Comparison of ENCODE assay signal across 1 cellular context in the genomic region with DNA sequence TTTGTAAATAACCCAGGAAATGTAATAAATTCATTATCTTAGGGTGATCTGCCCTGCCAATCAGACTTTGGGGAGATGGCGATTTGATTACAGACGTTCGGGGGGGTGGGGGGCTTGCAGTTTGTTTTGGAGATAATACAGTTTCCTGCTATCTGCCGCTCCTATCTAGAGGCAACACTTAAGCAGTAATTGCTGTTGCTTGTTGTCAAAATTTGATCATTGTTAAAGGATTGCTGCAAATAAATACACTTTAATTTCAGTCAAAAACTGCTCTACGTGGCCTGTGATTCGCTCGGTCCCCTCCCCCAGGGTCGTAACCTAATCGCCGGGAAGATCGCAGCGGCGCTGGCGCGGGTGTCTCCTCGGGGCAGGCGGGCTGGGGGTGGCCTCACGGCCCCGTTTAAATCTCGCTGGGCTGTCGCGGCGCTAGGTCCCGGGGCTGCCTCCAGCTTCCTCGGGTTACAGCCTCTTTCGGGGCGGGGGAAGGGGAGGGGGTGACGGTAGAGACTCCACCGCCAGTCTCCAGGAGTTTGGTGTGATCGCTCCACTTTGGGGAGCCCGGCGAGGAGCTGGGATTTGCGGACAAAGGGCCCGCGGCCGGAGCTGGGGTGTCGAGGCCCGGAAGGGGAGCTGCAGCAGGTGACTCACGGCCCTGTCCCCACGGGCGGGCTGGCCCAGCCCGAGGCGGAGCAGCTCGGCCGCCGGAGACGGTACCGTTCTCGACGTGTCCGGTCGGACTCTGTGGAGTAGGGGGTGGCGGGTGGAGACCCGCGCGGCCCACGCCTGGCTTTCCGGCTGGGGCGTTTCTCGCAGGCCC.
TF ChIP-seq lines count a peak whose summit lies in the region.

No MANE protein-coding gene starts in this region.

TF ChIP-seq in HCT116, 20 proteins besides CTCF, POLR2A, EP300 and RAD21 (continued from another document):
- no peak for TF ChIP-seq SP1 (IDR thresholded peaks at IDR 0.05; ENCODE audit: low read depth)
- no peak for TF ChIP-seq EZH2 (IDR thresholded peaks at IDR 0.05)
- TF ChIP-seq ZFX (IDR thresholded peaks at IDR 0.05), result no peak
- TF ChIP-seq EGR1 (IDR thresholded peaks at IDR 0.05; ENCODE audit: low read depth), result no peak
- TF ChIP-seq TCF7L2 (IDR thresholded peaks at IDR 0.05; ENCODE audit: borderline replicate concordance, extremely low read depth, insufficient read depth, insufficient read length), result no peak
- no peak for TF ChIP-seq EZH2phosphoT487 (IDR thresholded peaks at IDR 0.05; ENCODE audit: borderline replicate concordance)
